In the genomic region with DNA sequence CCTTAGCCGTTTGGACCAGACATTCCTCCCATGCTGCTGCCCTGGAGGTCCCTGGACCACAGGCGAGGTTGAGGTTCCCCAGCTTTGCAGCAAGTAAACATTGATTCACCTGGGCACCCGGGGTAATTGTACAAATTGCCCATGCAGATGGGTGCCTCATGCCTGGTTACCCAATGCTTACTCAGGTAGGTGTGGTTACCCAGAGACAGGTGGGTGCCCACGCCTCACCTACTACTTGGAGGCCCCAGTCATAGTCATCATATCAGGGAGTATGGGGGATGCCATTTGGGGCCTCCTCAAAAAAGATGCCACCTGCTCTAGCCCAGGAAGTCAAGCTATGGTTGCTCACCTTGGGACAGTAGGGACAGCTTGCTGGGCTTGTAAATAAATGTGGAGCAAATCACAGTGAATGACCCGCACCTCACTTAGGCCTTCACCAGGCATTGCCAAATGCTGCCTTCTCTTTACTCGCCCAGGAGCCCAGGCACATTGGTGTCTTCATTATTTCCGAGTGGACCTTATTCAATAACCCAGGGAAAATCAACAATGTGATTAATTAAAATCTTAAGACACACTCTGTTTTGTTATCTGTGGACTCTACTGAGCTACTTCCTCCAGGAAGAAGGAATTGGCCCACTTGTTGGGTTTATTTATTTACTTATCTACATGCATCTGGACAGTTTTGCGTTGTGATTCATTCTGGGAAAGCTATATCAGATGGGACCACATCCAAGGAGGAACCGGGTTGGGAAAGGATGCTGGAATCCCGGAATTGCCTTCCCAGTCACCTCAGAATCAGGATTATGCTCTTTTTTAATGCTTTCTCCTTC, we compare ENCODE assay signal across 12 cellular contexts. TPM values are rescaled to one million over a fixed set of nuclear protein-coding genes. Genes with fewer than 3 reads are reported as not detected.
A peak's percentile ranks its signal among the peaks of the same experiment; 100 is the strongest.
DNase-seq lines count a peak whose midpoint lies in the region; ATAC-seq lines count a peak whose summit lies in the region.
"Had no signal": no experiment of that assay in that cellular context is flagged by ENCODE, and none has a peak within 500 bp of the region (broad histone marks: within the 10 kb centered on the region; RNA-seq: fewer than 3 reads in every experiment).

No MANE protein-coding gene starts in this region.

- H3K27me3 ChIP-seq in esophagus (ENCODE audit: control insufficient read depth in 1 of 2, insufficient read depth in 2 of 2, low read length in 2 of 2): no peaks in the 10 kb centered on the region

- H3K4me3 ChIP-seq in esophagus (ENCODE audit: low read depth in 1 of 2, low read length in 2 of 2): no peak overlapping the region

- WGBS in esophagus, 2 donors: 44 to 53% methylated on average over 10 of the region's 10 CpGs

- no peaks in the 10 kb centered on the region for H3K36me3 ChIP-seq in esophagus (ENCODE audit: control insufficient read depth in 2 of 2, insufficient read depth in 2 of 2, low read length in 1 of 2)

- DNase-seq in H4 (ENCODE audit: low spot score) (peak; percentile 86), RKO (ENCODE audit: low spot score) (peak; percentile 10), pulmonary artery endothelial cell (ENCODE audit: low read depth, low spot score) (peak; percentile 46), cerebellum (ENCODE audit: low spot score) (no peak), ecto neural progenitor cell (ENCODE audit: low spot score) (no peak)
- DNase-seq: activated CD8-positive, alpha-beta memory T cell treated with anti-CD3 and anti-CD28 coated beads for 24 hours; GDM1; NCI-H2227 treated with DMSO at 0.1 percent for 48 hours; T-helper 1 cell had no signal

- H3K4me1 ChIP-seq in esophagus (ENCODE audit: control insufficient read depth in 2 of 2, insufficient read depth in 2 of 2, low read length in 1 of 2): peaks cover 0 to 17% of the 10 kb centered on the region in 2 donors

- peak overlapping the region; percentile 96 to 97 for H3K27ac ChIP-seq in esophagus (ENCODE audit: low read depth in 2 of 2, low read length in 1 of 2)

- no peak for ATAC-seq in GM19328 (IDR thresholded peaks at IDR 0.05; ENCODE audit: unreplicated experiment)
- ATAC-seq in GM21447 (IDR thresholded peaks at IDR 0.05; ENCODE audit: unreplicated experiment): no peak

- H3K9me3 ChIP-seq in esophagus (ENCODE audit: control insufficient read depth in 2 of 2, insufficient read depth in 1 of 2, low read depth in 1 of 2, low read length in 1 of 2): no peaks in the 10 kb centered on the region

RNA-seq across cellular contexts. Expression of a gene that starts 35.6 kb away (rescaled TPM):
- not detected in 2 replicates for total RNA-seq in H4 (2014; rRNA removed; shearing (Covaris generic))
- polyA plus RNA-seq in esophagus: 100 to 1,000 TPM in 1 of 2 donors, 10 to 100 TPM in 1; 59.0 to 115 TPM
- total RNA-seq in pulmonary artery endothelial cell (not detected in 2 replicates), cerebellum (1.2 TPM)

Comparison
In these comparisons a context has a peak if more than half of its experiments do, and no peak if none do; other contexts are left out.
1. DNase-seq: peak in H4 (single experiment), RKO (single experiment) and pulmonary artery endothelial cell (single experiment); none in cerebellum (single experiment) and ecto neural progenitor cell (single experiment).